ENCODE assay signal across 25 cellular contexts in genomic region chr19:54456423-54457373, GRCh38. TPM values are rescaled to one million over a fixed set of nuclear protein-coding genes. Genes with fewer than 3 reads are reported as not detected.
"Had no signal": no experiment of that assay in that cellular context is flagged by ENCODE, and none has a peak within 500 bp of the region (broad histone marks: within the 10 kb centered on the region; RNA-seq: fewer than 3 reads in every experiment).

No MANE protein-coding gene starts in this region.

- H3K27ac ChIP-seq: adrenal gland, colonic mucosa, esophagus squamous epithelium, prostate gland, suprapubic skin had no signal

- FAIRE-seq: endothelial cell of umbilical vein, small intestine had no signal

- H3K4me3 ChIP-seq: adrenal gland, colonic mucosa, esophagus squamous epithelium, prostate gland, suprapubic skin had no signal

- H3K4me3 Mint-ChIP-seq: activated CD4-positive, alpha-beta memory T cell treated with anti-CD3 and anti-CD28 coated beads, Interleukin-2, amount 10 ng/mL, durations not matched to agents 7 days and 5 days; activated CD4-positive, alpha-beta T cell treated with anti-CD3 and anti-CD28 coated beads for 36 hours; activated T-cell treated with anti-CD3 and anti-CD28 coated beads, Interleukin-2, amount 50 U/mL, for 24 hours; nephron had no signal

- H3K4me1 ChIP-seq: prostate gland had no signal

- H3K27me3 Mint-ChIP-seq: activated CD4-positive, alpha-beta memory T cell treated with anti-CD3 and anti-CD28 coated beads, Interleukin-2, amount 10 ng/mL, durations not matched to agents 7 days and 5 days; activated CD4-positive, alpha-beta T cell treated with anti-CD3 and anti-CD28 coated beads for 36 hours; activated T-cell treated with anti-CD3 and anti-CD28 coated beads, Interleukin-2, amount 50 U/mL, for 24 hours had no signal

- ATAC-seq: activated CD4-positive, alpha-beta T cell treated with anti-CD3 and anti-CD28 coated beads for 36 hours; right cardiac atrium; stimulated activated naive CD8-positive, alpha-beta T cell treated with anti-CD3 and anti-CD28 coated beads, Interleukin-15, Interleukin-2, amounts not matched to agents 100 U/mL and 50 U/mL, for 24 hours had no signal

- H3K9me3 ChIP-seq: adrenal gland, colonic mucosa, esophagus squamous epithelium, prostate gland, suprapubic skin had no signal

- H3K27me3 ChIP-seq: adrenal gland, colonic mucosa, esophagus squamous epithelium, suprapubic skin had no signal

- H3K9me3 Mint-ChIP-seq: activated CD4-positive, alpha-beta memory T cell treated with anti-CD3 and anti-CD28 coated beads, Interleukin-2, amount 10 ng/mL, durations not matched to agents 7 days and 5 days; activated T-cell treated with anti-CD3 and anti-CD28 coated beads, Interleukin-2, amount 50 U/mL, for 24 hours; nephron had no signal

- DNase-seq: activated CD4-positive, alpha-beta memory T cell treated with anti-CD3 and anti-CD28 coated beads, Interleukin-2, amount 10 ng/mL, durations not matched to agents 7 days and 5 days; activated CD4-positive, alpha-beta T cell treated with anti-CD3 and anti-CD28 coated beads for 36 hours; activated naive CD4-positive, alpha-beta T cell treated with anti-CD3 and anti-CD28 coated beads, Interleukin-2, amount 50 U/mL, for 16 hours; activated T-cell treated with anti-CD3 and anti-CD28 coated beads, Interleukin-2, amount 50 U/mL, for 24 hours; adrenal gland; colonic mucosa; esophagus squamous epithelium; hippocampal formation; kidney glomerular epithelial cell; small intestine; stimulated activated CD4-positive, alpha-beta T cell treated with anti-CD3 and anti-CD28 coated beads, Interleukin-4, amount 100 ng/mL, for 4 hours; stimulated activated CD8-positive, alpha-beta memory T cell treated with anti-CD3 and anti-CD28 coated beads, Interleukin-4, amount 100 ng/mL, for 48 hours; stimulated activated naive CD8-positive, alpha-beta T cell treated with anti-CD3 and anti-CD28 coated beads, Interleukin-15, Interleukin-2, amounts not matched to agents 100 U/mL and 50 U/mL, for 24 hours; T-helper 2 cell; trophoblast cell had no signal

- H3K27ac Mint-ChIP-seq: activated CD4-positive, alpha-beta memory T cell treated with anti-CD3 and anti-CD28 coated beads, Interleukin-2, amount 10 ng/mL, durations not matched to agents 7 days and 5 days; activated CD4-positive, alpha-beta T cell treated with anti-CD3 and anti-CD28 coated beads for 36 hours; activated T-cell treated with anti-CD3 and anti-CD28 coated beads, Interleukin-2, amount 50 U/mL, for 24 hours; nephron had no signal

RNA-seq across cellular contexts. Expression of gene CDC42EP5, which starts 16.4 kb away (rescaled TPM):
- total RNA-seq: activated CD4-positive, alpha-beta memory T cell treated with anti-CD3 and anti-CD28 coated beads, Interleukin-2, amount 10 ng/mL, durations not matched to agents 7 days and 5 days had no signal

RNA-seq across cellular contexts. Expression of gene TTYH1, which starts 41.4 kb away (rescaled TPM):
- total RNA-seq: endothelial cell of umbilical vein, fibroblast of villous mesenchyme, glomerular endothelial cell, mesenteric fat pad had no signal
- polyA plus RNA-seq: endothelial cell of umbilical vein had no signal

RNA-seq across cellular contexts. Expression of gene LAIR2, which starts 45.9 kb away (rescaled TPM):
- total RNA-seq: cardiac septum, endothelial cell of umbilical vein, esophagus squamous epithelium, fibroblast of villous mesenchyme, glomerular endothelial cell, omental fat pad, prostate gland, right cardiac atrium, suprapubic skin had no signal
- polyA plus RNA-seq: adrenal gland, endothelial cell of umbilical vein, right cardiac atrium had no signal
